ENCODE assay signal across 3 cellular contexts in the genomic region with DNA sequence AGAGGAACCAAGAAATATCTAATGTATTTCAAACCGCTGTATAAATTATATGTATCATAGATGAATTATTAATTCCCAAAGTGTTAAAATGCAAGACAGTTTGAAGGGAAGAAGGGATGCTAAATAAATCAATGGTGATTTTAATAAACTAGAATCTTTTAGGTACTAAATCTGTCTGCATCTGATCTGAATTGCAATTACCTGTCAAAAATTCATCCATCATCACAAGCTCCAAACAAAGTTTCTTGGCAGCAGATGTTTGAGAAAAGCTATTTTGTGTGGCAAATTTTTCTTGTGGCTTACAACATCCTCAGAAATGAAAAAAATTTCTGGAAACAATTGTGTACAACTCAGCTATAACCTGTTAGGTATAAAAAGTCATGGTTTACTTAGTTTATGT.
"Had no signal": no experiment of that assay in that cellular context is flagged by ENCODE, and none has a peak within 500 bp of the region (broad histone marks: within the 10 kb centered on the region; RNA-seq: fewer than 3 reads in every experiment).

No MANE protein-coding gene starts in this region.

- H3K27ac ChIP-seq: HL-60 had no signal

- DNase-seq: IMR-90 had no signal

- H3K4me3 ChIP-seq: K562 had no signal
